12 cellular contexts compared by ENCODE assay signal in genomic region chr14:76782885-76783566, GRCh38. TPM values are rescaled to one million over a fixed set of nuclear protein-coding genes. Genes with fewer than 3 reads are reported as not detected.
DNase-seq lines count a peak whose midpoint lies in the region; ATAC-seq, FAIRE-seq and TF ChIP-seq lines count a peak whose summit lies in the region.
"Had no signal": no experiment of that assay in that cellular context is flagged by ENCODE, and none has a peak within 500 bp of the region (broad histone marks: within the 10 kb centered on the region; RNA-seq: fewer than 3 reads in every experiment).

No MANE protein-coding gene starts in this region.

- H3K9me3 Mint-ChIP-seq in endodermal cell, result no peaks in the 10 kb centered on the region

- H3K27me3 ChIP-seq in Peyer's patch (no peaks in the 10 kb centered on the region), endodermal cell (ENCODE audit: control insufficient read depth, insufficient read depth, low read length, poor library complexity, severe bottlenecking) (no peaks in the 10 kb centered on the region), psoas muscle (ENCODE audit: insufficient read depth in 3 of 3, low read length in 2 of 3) (no peaks in the 10 kb centered on the region)

- DNase-seq in GM12891 (ENCODE audit: insufficient read length, low spot score) (no peak), Peyer's patch (no peak), endodermal cell (peak; percentile 75), psoas muscle (no peak), kidney (no peak)
- DNase-seq: EL; stimulated activated CD4-positive, alpha-beta T cell treated with anti-CD3 and anti-CD28 coated beads, Interleukin-12 subunit alpha, Interleukin-12 subunit beta, amount 100 ng/mL, for 4 hours had no signal

- H3K9ac ChIP-seq in endodermal cell (ENCODE audit: extremely low read depth, low read length, poor library complexity, severe bottlenecking) (no peak overlapping the region), kidney (ENCODE audit: low read length in 2 of 2) (no peak overlapping the region)

- H3K4me3 ChIP-seq in Peyer's patch (no peak overlapping the region), endodermal cell (ENCODE audit: low read length) (no peak overlapping the region), psoas muscle (no peak overlapping the region), kidney (ENCODE audit: low read length in 2 of 2) (no peak overlapping the region)

- ATAC-seq in psoas muscle (no peak), HG03354 (IDR thresholded peaks at IDR 0.05; ENCODE audit: poor library complexity, severe bottlenecking, unreplicated experiment) (no peak), GM18909 (IDR thresholded peaks at IDR 0.05; ENCODE audit: poor library complexity, unreplicated experiment) (no peak), HG02973 (IDR thresholded peaks at IDR 0.05; ENCODE audit: unreplicated experiment) (no peak)

- H3K4me1 Mint-ChIP-seq in endodermal cell, result peaks cover 2% of the 10 kb centered on the region

- H3K27ac Mint-ChIP-seq in endodermal cell, result no peak overlapping the region

- H3K36me3 Mint-ChIP-seq in endodermal cell (ENCODE audit: low read depth), result peaks cover 31% of the 10 kb centered on the region

- FAIRE-seq in GM12891 (lab: Jason Lieb, UNC) (peak; percentile 78), kidney (lab: Jason Lieb, UNC) (no peak)
- FAIRE-seq: endometrium had no signal

- intact Hi-C loops in psoas muscle (cut with DNase I) (loop anchor here in 1 of 2 donors (5.0 kb wide), 1 partner anchor 71 kb away; no protein-coding TSS in a partner anchor), kidney (cut with DNase I) (no loop called here)

- H3K27ac ChIP-seq in Peyer's patch (peak overlapping the region in 3 of 4 donors; percentile 12 to 31 (median 25)), endodermal cell (ENCODE audit: low read depth, low read length) (no peak overlapping the region), psoas muscle (peak overlapping the region; percentile 23), kidney (ENCODE audit: low read depth in 2 of 2, low read length in 2 of 2) (peak overlapping the region in 1 of 2 donors; percentile 24)

- TF ChIP-seq CTCF in Peyer's patch (IDR thresholded peaks at IDR 0.05) (no peak), endodermal cell (conservative IDR thresholded peaks at IDR 0.05) (no peak), psoas muscle (IDR thresholded peaks at IDR 0.05) (no peak), kidney (IDR thresholded peaks at IDR 0.05; ENCODE audit: borderline replicate concordance, extremely low read depth, insufficient read depth) (no peak)

- H3K9me3 ChIP-seq in Peyer's patch (no peaks in the 10 kb centered on the region), endodermal cell (ENCODE audit: control insufficient read depth, low read length) (no peaks in the 10 kb centered on the region), psoas muscle (no peaks in the 10 kb centered on the region), kidney (ENCODE audit: control insufficient read depth in 1 of 2, low read length in 2 of 2) (no peaks in the 10 kb centered on the region)

- TF ChIP-seq POLR2A in GM12891 (IDR thresholded peaks at IDR 0.05; ENCODE audit: low read depth, low read length) (no peak), Peyer's patch (IDR thresholded peaks at IDR 0.05) (no peak)

- H3K27me3 Mint-ChIP-seq in endodermal cell (ENCODE audit: insufficient read depth), result no peaks in the 10 kb centered on the region

- H3K4me3 Mint-ChIP-seq in endodermal cell, result no peak overlapping the region

- H3K36me3 ChIP-seq in Peyer's patch (peaks cover 0 to 11% (median 0%) of the 10 kb centered on the region in 3 donors), endodermal cell (ENCODE audit: control insufficient read depth, insufficient read depth, low read length) (peaks cover 35% of the 10 kb centered on the region), psoas muscle (ENCODE audit: insufficient read depth in 1 of 2, low read depth in 1 of 2) (peaks cover 0 to 54% of the 10 kb centered on the region in 2 donors), kidney (ENCODE audit: control insufficient read depth in 1 of 2, insufficient read depth in 2 of 2, low read length in 2 of 2) (peaks cover 11 to 12% of the 10 kb centered on the region in 2 donors)

- H3K4me1 ChIP-seq in Peyer's patch (peaks cover 0 to 23% (median 0%) of the 10 kb centered on the region in 4 donors), endodermal cell (ENCODE audit: control insufficient read depth, insufficient read depth, low read length) (no peaks in the 10 kb centered on the region), psoas muscle (peaks cover 12% of the 10 kb centered on the region), kidney (ENCODE audit: control insufficient read depth in 1 of 2, insufficient read depth in 1 of 2, low read depth in 1 of 2, low read length in 2 of 2) (peaks cover 0 to 9% of the 10 kb centered on the region in 2 donors)

- WGBS in endodermal cell (ENCODE audit: insufficient coverage in 1 of 2, insufficient read length in 1 of 2), 2 experiments, result 81 to 89% methylated on average over 8 to 9 of the region's 9 CpGs
- 54 to 59% (median 58%) methylated on average over 9 of the region's 9 CpGs for WGBS in psoas muscle, 3 donors

TF ChIP-seq in GM12891, 5 proteins besides CTCF, POLR2A, EP300 and RAD21:
- TF ChIP-seq POLR2AphosphoS5 (IDR thresholded peaks at IDR 0.05; ENCODE audit: low read depth, low read length), result no peak
- TF ChIP-seq SPI1 (IDR thresholded peaks at IDR 0.05; ENCODE audit: low read depth, low read length), result peak; percentile 39; the same call in 1 of the 2 replicates

RNA-seq across cellular contexts. Expression of gene VASH1, which starts 21.8 kb away (rescaled TPM):
- 2.6 TPM for polyA plus RNA-seq in GM12891 (2012; ENCODE audit: low read depth, missing spikeins)
- total RNA-seq in Peyer's patch (10 to 100 TPM in 1 of 4 donors, 1 to 10 TPM in 3; 1.6 to 33.0 (median 3.2) TPM), endodermal cell (10 to 100 TPM; 10.3 to 19.8 TPM), psoas muscle (1 to 10 TPM; 3.9 to 8.2 (median 5.6) TPM), kidney (14.7 TPM)
- 39.3 TPM for polyA plus RNA-seq in endodermal cell (2013, experiment 1 of 2)
- polyA plus RNA-seq in endodermal cell (2013, experiment 2 of 2), result 42.6 TPM
- polyA plus RNA-seq in psoas muscle (1 to 10 TPM; 1.7 to 4.0 (median 2.9) TPM), kidney (ENCODE audit: insufficient read depth, low read depth, low replicate concordance) (4.1 TPM)

RNA-seq across cellular contexts. Expression of gene ANGEL1, which starts 29.7 kb away (rescaled TPM):
- polyA plus RNA-seq in GM12891 (2012; ENCODE audit: low read depth, missing spikeins), result 7.7 TPM
- total RNA-seq in Peyer's patch (10 to 100 TPM in 3 of 4 donors, 1 to 10 TPM in 1; 9.8 to 15.7 (median 13.0) TPM), endodermal cell (10 to 100 TPM; 21.5 to 32.5 TPM), psoas muscle (10 to 100 TPM in 3 of 4 donors, 1 to 10 TPM in 1; 8.5 to 14.1 (median 10.9) TPM), kidney (21.5 TPM)
- polyA plus RNA-seq in endodermal cell (2013, experiment 1 of 2), result 26.1 TPM
- polyA plus RNA-seq in endodermal cell (2013, experiment 2 of 2), result 22.1 TPM
- polyA plus RNA-seq in psoas muscle (10 to 100 TPM in 1 of 3 donors, 1 to 10 TPM in 2; 4.5 to 12.2 (median 5.9) TPM), kidney (ENCODE audit: insufficient read depth, low read depth, low replicate concordance) (6.3 TPM)

RNA-seq across cellular contexts. Expression of gene LRRC74A, which starts 43.2 kb away (rescaled TPM):
- not detected for polyA plus RNA-seq in GM12891 (2012; ENCODE audit: low read depth, missing spikeins)
- total RNA-seq in Peyer's patch, result not detected
- total RNA-seq in endodermal cell, result not detected
- polyA plus RNA-seq in endodermal cell (2013, experiment 1 of 2), result not detected
- polyA plus RNA-seq in endodermal cell (2013, experiment 2 of 2), result not detected
- not detected for total RNA-seq in psoas muscle
- polyA plus RNA-seq in psoas muscle, result not detected
- total RNA-seq in kidney, result not detected
- polyA plus RNA-seq in kidney (ENCODE audit: insufficient read depth, low read depth, low replicate concordance), result not detected
- total RNA-seq: urinary bladder had no signal
- polyA plus RNA-seq: urinary bladder had no signal
